In the genomic region with DNA sequence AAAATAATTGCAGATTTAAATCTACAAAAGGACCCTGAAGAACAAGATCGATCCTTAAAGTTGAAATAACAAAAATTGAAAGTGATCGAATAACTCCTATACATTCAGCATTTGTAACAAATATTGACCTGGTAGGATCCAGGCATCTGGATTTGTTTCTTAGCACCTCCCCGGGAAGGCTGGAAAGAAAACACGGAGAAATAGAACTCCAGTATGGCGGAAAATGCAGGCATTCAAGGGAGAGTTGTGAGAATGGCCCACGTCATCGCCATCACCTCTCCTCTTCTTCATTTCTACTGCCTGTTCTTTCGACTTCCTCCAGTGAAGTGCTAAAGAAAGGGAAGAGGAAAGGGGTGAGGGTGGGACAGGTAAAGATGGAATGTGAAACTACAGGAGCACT, we compare ENCODE assay signal across 8 cellular contexts.
"Had no signal": no experiment of that assay in that cellular context is flagged by ENCODE, and none has a peak within 500 bp of the region (broad histone marks: within the 10 kb centered on the region; RNA-seq: fewer than 3 reads in every experiment).

No MANE protein-coding gene starts in this region.

- H3K27ac ChIP-seq: GM23248, HL-60 had no signal

- H3K36me3 ChIP-seq: HAP-1 had no signal

- H3K4me3 ChIP-seq: GM23248, HAP-1 had no signal

- H3K4me1 Mint-ChIP-seq: IgD-negative memory B cell had no signal

- H3K4me3 Mint-ChIP-seq: HFFc6, IgD-negative memory B cell had no signal

- H2AFZ ChIP-seq: GM23248 had no signal

- H3K36me3 Mint-ChIP-seq: IgD-negative memory B cell had no signal

- DNase-seq: GM23248, H7, HFFc6, KBM-7 had no signal

- ATAC-seq: HCT116 had no signal

- H3K27me3 Mint-ChIP-seq: IgD-negative memory B cell had no signal

- H3K9me3 ChIP-seq: HAP-1 had no signal

- H3K9ac ChIP-seq: GM23248 had no signal

- H3K27ac Mint-ChIP-seq: HFFc6, IgD-negative memory B cell had no signal

- H3K4me1 ChIP-seq: HAP-1 had no signal
